2 cellular contexts compared by ENCODE assay signal in genomic region chr2:216872624-216873023, GRCh38.
A peak's percentile ranks its signal among the peaks of the same experiment; 100 is the strongest.
TF ChIP-seq lines count a peak whose summit lies in the region.

No MANE protein-coding gene starts in this region.

TF ChIP-seq in liver, 16 proteins besides CTCF, POLR2A, EP300 and RAD21:
- TF ChIP-seq HNF4G (IDR thresholded peaks at IDR 0.05): no peak
- no peak for TF ChIP-seq FOXA1 (IDR thresholded peaks at IDR 0.05)
- no peak for TF ChIP-seq JUND (IDR thresholded peaks at IDR 0.05)
- no peak for TF ChIP-seq EGR1 (IDR thresholded peaks at IDR 0.05; ENCODE audit: low read depth in 2 of 2)
- TF ChIP-seq, protein P1, sequence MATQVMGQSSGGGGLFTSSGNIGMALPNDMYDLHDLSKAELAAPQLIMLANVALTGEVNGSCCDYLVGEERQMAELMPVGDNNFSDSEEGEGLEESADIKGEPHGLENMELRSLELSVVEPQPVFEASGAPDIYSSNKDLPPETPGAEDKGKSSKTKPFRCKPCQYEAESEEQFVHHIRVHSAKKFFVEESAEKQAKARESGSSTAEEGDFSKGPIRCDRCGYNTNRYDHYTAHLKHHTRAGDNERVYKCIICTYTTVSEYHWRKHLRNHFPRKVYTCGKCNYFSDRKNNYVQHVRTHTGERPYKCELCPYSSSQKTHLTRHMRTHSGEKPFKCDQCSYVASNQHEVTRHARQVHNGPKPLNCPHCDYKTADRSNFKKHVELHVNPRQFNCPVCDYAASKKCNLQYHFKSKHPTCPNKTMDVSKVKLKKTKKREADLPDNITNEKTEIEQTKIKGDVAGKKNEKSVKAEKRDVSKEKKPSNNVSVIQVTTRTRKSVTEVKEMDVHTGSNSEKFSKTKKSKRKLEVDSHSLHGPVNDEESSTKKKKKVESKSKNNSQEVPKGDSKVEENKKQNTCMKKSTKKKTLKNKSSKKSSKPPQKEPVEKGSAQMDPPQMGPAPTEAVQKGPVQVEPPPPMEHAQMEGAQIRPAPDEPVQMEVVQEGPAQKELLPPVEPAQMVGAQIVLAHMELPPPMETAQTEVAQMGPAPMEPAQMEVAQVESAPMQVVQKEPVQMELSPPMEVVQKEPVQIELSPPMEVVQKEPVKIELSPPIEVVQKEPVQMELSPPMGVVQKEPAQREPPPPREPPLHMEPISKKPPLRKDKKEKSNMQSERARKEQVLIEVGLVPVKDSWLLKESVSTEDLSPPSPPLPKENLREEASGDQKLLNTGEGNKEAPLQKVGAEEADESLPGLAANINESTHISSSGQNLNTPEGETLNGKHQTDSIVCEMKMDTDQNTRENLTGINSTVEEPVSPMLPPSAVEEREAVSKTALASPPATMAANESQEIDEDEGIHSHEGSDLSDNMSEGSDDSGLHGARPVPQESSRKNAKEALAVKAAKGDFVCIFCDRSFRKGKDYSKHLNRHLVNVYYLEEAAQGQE (IDR thresholded peaks at IDR 0.05): no peak
- TF ChIP-seq YY1 (IDR thresholded peaks at IDR 0.05): no peak
- TF ChIP-seq SP1 (IDR thresholded peaks at IDR 0.05): peak; percentile 30
- peak in 1 of 2 donors; percentile 7 for TF ChIP-seq HNF4A (conservative IDR thresholded peaks at IDR 0.05)
- TF ChIP-seq RXRA (IDR thresholded peaks at IDR 0.05): peak; percentile 63 to 64
- TF ChIP-seq, protein P2, sequence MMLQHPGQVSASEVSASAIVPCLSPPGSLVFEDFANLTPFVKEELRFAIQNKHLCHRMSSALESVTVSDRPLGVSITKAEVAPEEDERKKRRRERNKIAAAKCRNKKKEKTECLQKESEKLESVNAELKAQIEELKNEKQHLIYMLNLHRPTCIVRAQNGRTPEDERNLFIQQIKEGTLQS (IDR thresholded peaks at IDR 0.05): no peak
- TF ChIP-seq TAF1 (conservative IDR thresholded peaks at IDR 0.05): no peak
- TF ChIP-seq, protein P3, sequence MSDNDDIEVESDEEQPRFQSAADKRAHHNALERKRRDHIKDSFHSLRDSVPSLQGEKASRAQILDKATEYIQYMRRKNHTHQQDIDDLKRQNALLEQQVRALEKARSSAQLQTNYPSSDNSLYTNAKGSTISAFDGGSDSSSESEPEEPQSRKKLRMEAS (IDR thresholded peaks at IDR 0.05): no peak

TF ChIP-seq in HepG2, 621 proteins besides CTCF, POLR2A, EP300 and RAD21:
- no peak for TF ChIP-seq NCOA5 (CRISPR knock-in tag; IDR thresholded peaks at IDR 0.05)
- TF ChIP-seq YEATS2 (CRISPR knock-in tag; IDR thresholded peaks at IDR 0.05; ENCODE audit: borderline replicate concordance): no peak
- TF ChIP-seq, protein P4, sequence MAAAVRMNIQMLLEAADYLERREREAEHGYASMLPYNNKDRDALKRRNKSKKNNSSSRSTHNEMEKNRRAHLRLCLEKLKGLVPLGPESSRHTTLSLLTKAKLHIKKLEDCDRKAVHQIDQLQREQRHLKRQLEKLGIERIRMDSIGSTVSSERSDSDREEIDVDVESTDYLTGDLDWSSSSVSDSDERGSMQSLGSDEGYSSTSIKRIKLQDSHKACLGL (CRISPR knock-in tag; IDR thresholded peaks at IDR 0.05): no peak
